ENCODE assay signal across 13 cellular contexts in genomic region chr1:51410568-51411460, GRCh38.
DNase-seq lines count a peak whose midpoint lies in the region; ATAC-seq, FAIRE-seq and TF ChIP-seq lines count a peak whose summit lies in the region.
"Had no signal": no experiment of that assay in that cellular context is flagged by ENCODE, and none has a peak within 500 bp of the region (broad histone marks: within the 10 kb centered on the region; RNA-seq: fewer than 3 reads in every experiment).

No MANE protein-coding gene starts in this region.

- no peak for TF ChIP-seq POLR2A in endothelial cell of umbilical vein (IDR thresholded peaks at IDR 0.05; ENCODE audit: low read depth, low read length)

- DNase-seq in cardiac muscle cell (ENCODE audit: low read depth in 1 of 2, low spot score in 1 of 2) (peak in 1 of 2 donors; percentile 12), left cardiac atrium (no peak), Karpas-422 (no peak), endothelial cell of umbilical vein (ENCODE audit: low read depth, low spot score) (no peak), smooth muscle cell (lab: John Stamatoyannopoulos, UW; ENCODE audit: unreplicated experiment) (no peak), NCI-H2196 treated with DMSO at 0.1 percent for 48 hours (lab: John Stamatoyannopoulos, UW; ENCODE audit: unreplicated experiment) (no peak)
- DNase-seq: ACHN, MM.1S, NCI-H2081 treated with DMSO at 0.1 percent for 48 hours, transverse colon, WERI-Rb-1 had no signal

- H3K27ac ChIP-seq in cardiac muscle cell (peak overlapping the region; percentile 92), Karpas-422 (ENCODE audit: low read length) (peak overlapping the region; percentile 13; the same call in 1 of the 2 replicates), endothelial cell of umbilical vein (ENCODE audit: insufficient read depth, low read depth, low read length) (no peak overlapping the region), smooth muscle cell (ENCODE audit: low read depth) (peak overlapping the region; percentile 1)
- H3K27ac ChIP-seq: transverse colon, WERI-Rb-1 had no signal

- H3K9me2 ChIP-seq in Karpas-422 (replicated peaks; ENCODE audit: insufficient read depth, low read length): no peaks in the 10 kb centered on the region

- peaks cover 36% of the 10 kb centered on the region for H3K79me2 ChIP-seq in Karpas-422 (ENCODE audit: low read length)
- no peaks in the 10 kb centered on the region for H3K79me2 ChIP-seq in endothelial cell of umbilical vein (ENCODE audit: control insufficient read depth, insufficient read depth, low read length)
- H3K79me2 ChIP-seq in smooth muscle cell (ENCODE audit: low read depth): peaks cover 17% of the 10 kb centered on the region

- H3K36me3 ChIP-seq in cardiac muscle cell (peaks cover 26% of the 10 kb centered on the region), Karpas-422 (ENCODE audit: insufficient read depth, low read length) (peaks cover 33% of the 10 kb centered on the region), endothelial cell of umbilical vein (ENCODE audit: control insufficient read depth in 2 of 2, extremely low read depth in 1 of 2, insufficient read depth in 2 of 2, low read length in 2 of 2) (peaks cover 5 to 8% of the 10 kb centered on the region in 2 experiments), smooth muscle cell (ENCODE audit: low read depth) (peaks cover 16% of the 10 kb centered on the region)

- dilution Hi-C loops in endothelial cell of umbilical vein (cut with MboI; ENCODE audit: extremely low pct_ligation_motif_present, low sequenced_read_pairs): no loop called here

- H3K4me1 ChIP-seq in cardiac muscle cell (ENCODE audit: low read depth) (peaks cover 14% of the 10 kb centered on the region), Karpas-422 (ENCODE audit: low read length) (peaks cover 4% of the 10 kb centered on the region; the same call in 1 of the 2 replicates), endothelial cell of umbilical vein (ENCODE audit: control insufficient read depth, extremely low read depth, insufficient read depth, low read length) (no peaks in the 10 kb centered on the region), smooth muscle cell (ENCODE audit: low read depth) (peaks cover 7% of the 10 kb centered on the region)
- H3K4me1 ChIP-seq: transverse colon had no signal

- H3K4me2 ChIP-seq in Karpas-422 (ENCODE audit: low read depth, low read length, poor library complexity, severe bottlenecking) (no peak overlapping the region), endothelial cell of umbilical vein (ENCODE audit: insufficient read depth, low read length) (no peak overlapping the region), smooth muscle cell (no peak overlapping the region)

- H3K9me1 ChIP-seq in endothelial cell of umbilical vein (replicated peaks; ENCODE audit: control insufficient read depth, extremely low read depth, insufficient read depth, low read length): no peaks in the 10 kb centered on the region

- H4K20me1 ChIP-seq in Karpas-422 (ENCODE audit: insufficient read depth, low read depth, low read length): no peaks in the 10 kb centered on the region
- no peaks in the 10 kb centered on the region for H4K20me1 ChIP-seq in endothelial cell of umbilical vein (replicated peaks; ENCODE audit: control insufficient read depth, extremely low read depth, insufficient read depth, low read length)
- H4K20me1 ChIP-seq in smooth muscle cell (ENCODE audit: low read depth): no peaks in the 10 kb centered on the region

- no peaks in the 10 kb centered on the region for H3K9me3 ChIP-seq in cardiac muscle cell (ENCODE audit: low read depth)
- H3K9me3 ChIP-seq in Karpas-422 (ENCODE audit: low read length): no peaks in the 10 kb centered on the region
- H3K9me3 ChIP-seq in endothelial cell of umbilical vein (replicated peaks; ENCODE audit: control insufficient read depth, insufficient read depth, low read length): no peaks in the 10 kb centered on the region
- no peaks in the 10 kb centered on the region for H3K9me3 ChIP-seq in smooth muscle cell (replicated peaks; ENCODE audit: low read depth)
- H3K9me3 ChIP-seq: transverse colon had no signal

- TF ChIP-seq CTCF in cardiac muscle cell (IDR thresholded peaks at IDR 0.05; ENCODE audit: low read depth, low read length) (no peak), endothelial cell of umbilical vein (IDR thresholded peaks at IDR 0.05; ENCODE audit: extremely low read depth in 1 of 2, insufficient read depth in 1 of 2, low read depth in 1 of 2, low read length in 2 of 2) (no peak), smooth muscle cell (IDR thresholded peaks at IDR 0.05; ENCODE audit: borderline replicate concordance, insufficient read depth, poor library complexity, severe bottlenecking) (no peak)

- no peak for ATAC-seq in left cardiac atrium
- ATAC-seq in HG02840 (IDR thresholded peaks at IDR 0.05; ENCODE audit: low FRiP score, unreplicated experiment): no peak
- no peak for ATAC-seq in HG03139 (IDR thresholded peaks at IDR 0.05; ENCODE audit: unreplicated experiment)

- H3K27me3 ChIP-seq in cardiac muscle cell (no peaks in the 10 kb centered on the region), Karpas-422 (ENCODE audit: low read length) (no peaks in the 10 kb centered on the region), endothelial cell of umbilical vein (ENCODE audit: control insufficient read depth in 2 of 2, insufficient read depth in 2 of 2, low read length in 2 of 2) (no peaks in the 10 kb centered on the region), smooth muscle cell (ENCODE audit: low read depth) (no peaks in the 10 kb centered on the region)
- H3K27me3 ChIP-seq: transverse colon had no signal

- no peaks in the 10 kb centered on the region for H3F3A ChIP-seq in smooth muscle cell (ENCODE audit: low read depth)

- WGBS in smooth muscle cell (ENCODE audit: low lambda C conversion rate): 87% methylated on average over 5 of the region's 5 CpGs

- H3K9ac ChIP-seq in Karpas-422 (ENCODE audit: low read length): no peak overlapping the region
- H3K9ac ChIP-seq in endothelial cell of umbilical vein (replicated peaks; ENCODE audit: extremely low read depth, insufficient read depth, low read length): no peak overlapping the region
- H3K9ac ChIP-seq in smooth muscle cell (ENCODE audit: low read depth): no peak overlapping the region

- intact Hi-C loops in left cardiac atrium (cut with DNase I) (no loop called here), endothelial cell of umbilical vein (cut with micrococcal nuclease) (no loop called here)

- no TSS peak for BruUV-seq in endothelial cell of umbilical vein (replicated peaks; lab: Mats Ljungman, UMichigan)

- peak; percentile 15 for FAIRE-seq in endothelial cell of umbilical vein (lab: Jason Lieb, UNC)

- CTCF ChIA-PET in endothelial cell of umbilical vein (lab: Charles Lee): interaction anchor here (1.1 to 1.7 kb wide), 2 partner anchors 10 to 12 kb away, joined by 3 to 7 read pairs; no protein-coding TSS in a partner anchor

- H2AFZ ChIP-seq in Karpas-422 (ENCODE audit: low read length) (no peak overlapping the region), endothelial cell of umbilical vein (ENCODE audit: low read depth, low read length) (no peak overlapping the region), smooth muscle cell (ENCODE audit: low read depth) (no peak overlapping the region)

- POLR2A ChIA-PET in endothelial cell of umbilical vein (lab: Charles Lee): no interaction called here

- no peak overlapping the region for H3K4me3 ChIP-seq in cardiac muscle cell
- no peak overlapping the region for H3K4me3 ChIP-seq in Karpas-422 (ENCODE audit: low read length)
- H3K4me3 ChIP-seq in endothelial cell of umbilical vein (replicated peaks in 1 of 3; ENCODE audit: insufficient read depth in 1 of 3, low read depth in 1 of 3, low read length in 3 of 3): no peak overlapping the region
- H3K4me3 ChIP-seq in smooth muscle cell: no peak overlapping the region
- H3K4me3 ChIP-seq: transverse colon had no signal

TF ChIP-seq in endothelial cell of umbilical vein, 7 proteins besides CTCF, POLR2A, EP300 and RAD21:
- TF ChIP-seq MYC (IDR thresholded peaks at IDR 0.05; ENCODE audit: low read depth, low read length) (no peak), EZH2 (IDR thresholded peaks at IDR 0.05; ENCODE audit: borderline replicate concordance, low read depth, low read length, severe bottlenecking) (no peak), FOS (IDR thresholded peaks at IDR 0.05; ENCODE audit: borderline replicate concordance, insufficient read depth, low read length) (no peak), POLR2AphosphoS5 (IDR thresholded peaks at IDR 0.05; ENCODE audit: insufficient read depth, low read depth, low read length) (no peak), JUN (IDR thresholded peaks at IDR 0.05; ENCODE audit: borderline replicate concordance, insufficient read depth, insufficient read length, low read depth) (no peak), MAX (IDR thresholded peaks at IDR 0.05; ENCODE audit: insufficient read depth, insufficient read length) (no peak), GATA2 (IDR thresholded peaks at IDR 0.05; ENCODE audit: insufficient read depth, insufficient read length, low read depth, low read length) (no peak)
